16 cellular contexts compared by ENCODE assay signal in genomic region chr1:92774407-92774806, GRCh38.
"Had no signal": no experiment of that assay in that cellular context is flagged by ENCODE, and none has a peak within 500 bp of the region (broad histone marks: within the 10 kb centered on the region; RNA-seq: fewer than 3 reads in every experiment).

No MANE protein-coding gene starts in this region.

- H3K36me3 ChIP-seq: cardiac muscle cell, heart left ventricle, lower lobe of right lung, transverse colon, vagina had no signal

- H3K27ac Mint-ChIP-seq: activated naive CD4-positive, alpha-beta T cell treated with anti-CD3 and anti-CD28 coated beads for 36 hours; activated T-helper 2 cell treated with anti-CD3 and anti-CD28 coated beads, Interferon-gamma antibody, Interleukin-2, Interleukin-4, amounts not matched to agents 10 μg/mL and 5 μg/mL and 100 μg/mL, durations not matched to agents 14 hours and 24 hours and 36 hours; stimulated activated effector memory CD8-positive, alpha-beta T cell treated with anti-CD3 and anti-CD28 coated beads, Interleukin-12 subunit alpha, Interleukin-12 subunit beta, amount 100 ng/mL, for 72 hours; T-cell had no signal

- H3K4me1 Mint-ChIP-seq: stimulated activated effector memory CD8-positive, alpha-beta T cell treated with anti-CD3 and anti-CD28 coated beads, Interleukin-12 subunit alpha, Interleukin-12 subunit beta, amount 100 ng/mL, for 72 hours; T-cell had no signal

- H3K27ac ChIP-seq: cardiac muscle cell, foreskin keratinocyte, heart left ventricle, lower lobe of right lung, parathyroid adenoma, transverse colon, vagina had no signal

- H3K9ac ChIP-seq: parathyroid adenoma had no signal

- H3K36me3 Mint-ChIP-seq: stimulated activated effector memory CD8-positive, alpha-beta T cell treated with anti-CD3 and anti-CD28 coated beads, Interleukin-12 subunit alpha, Interleukin-12 subunit beta, amount 100 ng/mL, for 72 hours had no signal

- H3K27me3 Mint-ChIP-seq: naive B cell had no signal

- H3K9me3 ChIP-seq: heart left ventricle, lower lobe of right lung, transverse colon, vagina had no signal

- H3K4me3 ChIP-seq: cardiac muscle cell, heart left ventricle, lower lobe of right lung, transverse colon, vagina had no signal

- H3K4me3 Mint-ChIP-seq: activated naive CD4-positive, alpha-beta T cell treated with anti-CD3 and anti-CD28 coated beads for 36 hours; naive B cell; stimulated activated effector memory CD8-positive, alpha-beta T cell treated with anti-CD3 and anti-CD28 coated beads, Interleukin-12 subunit alpha, Interleukin-12 subunit beta, amount 100 ng/mL, for 72 hours; T-cell had no signal

- DNase-seq: activated CD4-positive, alpha-beta T cell treated with anti-CD3 and anti-CD28 coated beads for 1 hour; activated CD4-positive, alpha-beta T cell treated with anti-CD3 and anti-CD28 coated beads, Interleukin-2, amount 50 U/mL, for 4 hours; activated naive CD4-positive, alpha-beta T cell treated with anti-CD3 and anti-CD28 coated beads for 36 hours; foreskin keratinocyte; heart left ventricle; left cardiac atrium; lower lobe of right lung; naive B cell; T-cell; T-helper 9 cell; transverse colon had no signal

- ATAC-seq: foreskin keratinocyte; heart left ventricle; left cardiac atrium; lower lobe of right lung; stimulated activated effector memory CD8-positive, alpha-beta T cell treated with anti-CD3 and anti-CD28 coated beads, Interleukin-12 subunit alpha, Interleukin-12 subunit beta, amount 100 ng/mL, for 72 hours; T-cell had no signal

- H3K27me3 ChIP-seq: cardiac muscle cell, foreskin keratinocyte, heart left ventricle, transverse colon, vagina had no signal

- H3K9me3 Mint-ChIP-seq: activated naive CD4-positive, alpha-beta T cell treated with anti-CD3 and anti-CD28 coated beads for 36 hours; activated T-helper 2 cell treated with anti-CD3 and anti-CD28 coated beads, Interferon-gamma antibody, Interleukin-2, Interleukin-4, amounts not matched to agents 10 μg/mL and 5 μg/mL and 100 μg/mL, durations not matched to agents 14 hours and 24 hours and 36 hours; stimulated activated effector memory CD8-positive, alpha-beta T cell treated with anti-CD3 and anti-CD28 coated beads, Interleukin-12 subunit alpha, Interleukin-12 subunit beta, amount 100 ng/mL, for 72 hours; T-cell had no signal

- H3K4me1 ChIP-seq: foreskin keratinocyte, parathyroid adenoma had no signal
